In the genomic region with DNA sequence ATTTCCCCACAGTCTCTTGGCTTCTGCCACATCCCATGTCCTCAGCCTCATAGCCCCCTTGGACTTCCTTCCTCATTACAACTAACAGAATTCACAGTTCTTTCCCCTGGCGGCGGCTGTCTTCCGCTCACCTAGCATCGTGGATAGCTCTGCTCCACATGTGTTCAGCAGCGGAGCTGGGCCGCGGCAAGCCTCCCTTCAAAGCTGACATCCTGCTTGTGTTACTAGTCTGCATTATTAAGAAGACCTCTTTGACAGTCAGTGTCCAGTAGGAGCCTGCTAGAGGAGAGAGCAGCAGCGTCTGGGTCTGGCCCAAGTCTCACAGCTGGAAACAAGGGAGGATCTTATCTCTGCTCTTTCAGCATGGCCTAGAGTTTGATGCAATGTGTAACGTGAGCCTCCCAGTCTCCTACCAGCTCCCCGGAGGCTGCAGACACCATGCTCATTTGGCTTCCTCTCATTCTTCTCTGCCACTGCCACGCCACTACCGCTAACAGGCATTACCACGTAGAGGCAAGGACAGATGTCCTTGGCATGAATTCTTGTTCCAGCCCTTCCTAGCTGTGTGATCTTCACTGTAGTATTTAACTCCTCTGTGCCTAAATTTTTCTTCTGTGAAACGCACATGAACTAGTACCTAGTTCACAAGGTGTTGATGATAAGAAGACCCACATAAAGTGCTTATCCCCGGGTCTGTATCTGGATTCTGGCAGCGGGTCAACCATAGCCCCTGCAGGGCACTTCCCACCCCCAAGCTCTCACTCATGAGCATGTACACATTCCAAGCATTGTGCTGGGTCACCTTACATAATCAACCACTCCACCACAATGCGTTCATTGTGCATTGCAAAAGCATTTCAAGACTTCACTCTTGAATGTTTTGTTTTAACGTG, we compare ENCODE assay signal across 1 cellular context.
A peak's percentile ranks its signal among the peaks of the same experiment; 100 is the strongest.
TF ChIP-seq lines count a peak whose summit lies in the region.

No MANE protein-coding gene starts in this region.

TF ChIP-seq in K562, 482 proteins besides CTCF, POLR2A, EP300 and RAD21 (continued from another document and continues in another):
- TF ChIP-seq SMAD2 (IDR thresholded peaks at IDR 0.05; ENCODE audit: low read depth, low read length) (no peak), LCOR (CRISPR knock-in tag; IDR thresholded peaks at IDR 0.05) (no peak), HDGF (IDR thresholded peaks at IDR 0.05) (peak; percentile 53; the same call in 1 of the 2 replicates), CHCHD3 (CRISPR knock-in tag; IDR thresholded peaks at IDR 0.05) (no peak), SMAD3 (CRISPR knock-in tag; conservative IDR thresholded peaks at IDR 0.05) (no peak), ZNF174 (CRISPR knock-in tag; IDR thresholded peaks at IDR 0.05) (no peak), HIVEP1 (CRISPR knock-in tag; IDR thresholded peaks at IDR 0.05) (no peak), MCM5 (IDR thresholded peaks at IDR 0.05; ENCODE audit: low read depth) (no peak), HNRNPUL1 (IDR thresholded peaks at IDR 0.05; ENCODE audit: low read length) (no peak), ZFPM2 (CRISPR knock-in tag; IDR thresholded peaks at IDR 0.05) (no peak), E4F1 (CRISPR knock-in tag; IDR thresholded peaks at IDR 0.05; ENCODE audit: borderline replicate concordance) (no peak), CCNT2 (IDR thresholded peaks at IDR 0.05; ENCODE audit: borderline replicate concordance, extremely low read depth, insufficient read length, low read depth, low read length) (peak; percentile 83), TCF3 (CRISPR knock-in tag; IDR thresholded peaks at IDR 0.05) (peak; percentile 79), KLF10 (CRISPR knock-in tag; IDR thresholded peaks at IDR 0.05) (no peak), FOSL1 (tag; conservative IDR thresholded peaks at IDR 0.05) (0 out of 2 replicates have a peak, but pooled peaks have one; percentile 46), BACH1 (tag; IDR thresholded peaks at IDR 0.05) (no peak), MITF (IDR thresholded peaks at IDR 0.05) (no peak), HOXB6 (CRISPR knock-in tag; IDR thresholded peaks at IDR 0.05; ENCODE audit: borderline replicate concordance) (no peak), E2F8 (IDR thresholded peaks at IDR 0.05; ENCODE audit: low read depth, partially characterized antibody) (no peak), CXXC5 (CRISPR knock-in tag; IDR thresholded peaks at IDR 0.05) (peak; percentile 64; the same call in 1 of the 2 replicates), PREB (CRISPR knock-in tag; IDR thresholded peaks at IDR 0.05) (no peak), PRPF4 (IDR thresholded peaks at IDR 0.05; ENCODE audit: insufficient read depth, low read depth, low read length, poor library complexity, severe bottlenecking) (no peak), BRF1 (IDR thresholded peaks at IDR 0.05; ENCODE audit: borderline replicate concordance, extremely low read depth, insufficient read length) (no peak), ELF2 (CRISPR knock-in tag; IDR thresholded peaks at IDR 0.05) (no peak), KLF1 (tag; IDR thresholded peaks at IDR 0.05) (no peak), ZNF655 (CRISPR knock-in tag; IDR thresholded peaks at IDR 0.05) (no peak), ZNF589 (CRISPR knock-in tag; IDR thresholded peaks at IDR 0.05; ENCODE audit: low read depth) (peak; percentile 64; the same call in 1 of the 2 replicates), ASH1L (IDR thresholded peaks at IDR 0.05; ENCODE audit: borderline replicate concordance, low read depth, partially characterized antibody) (no peak), U2AF2 (optimal IDR thresholded peaks at IDR 0.05; ENCODE audit: low read depth, low read length) (no peak), HMGN3 (IDR thresholded peaks at IDR 0.05; ENCODE audit: borderline replicate concordance, extremely low read depth, insufficient read length, low read depth, low read length) (peak; percentile 58), DNMT1 (IDR thresholded peaks at IDR 0.05) (no peak), ZBTB49 (CRISPR knock-in tag; IDR thresholded peaks at IDR 0.05; ENCODE audit: borderline replicate concordance) (no peak), BRD9 (IDR thresholded peaks at IDR 0.05; ENCODE audit: low read depth, partially characterized antibody) (no peak), FIP1L1 (IDR thresholded peaks at IDR 0.05; ENCODE audit: low read depth, low read length, poor library complexity, severe bottlenecking) (no peak)
- TF ChIP-seq, protein P1, sequence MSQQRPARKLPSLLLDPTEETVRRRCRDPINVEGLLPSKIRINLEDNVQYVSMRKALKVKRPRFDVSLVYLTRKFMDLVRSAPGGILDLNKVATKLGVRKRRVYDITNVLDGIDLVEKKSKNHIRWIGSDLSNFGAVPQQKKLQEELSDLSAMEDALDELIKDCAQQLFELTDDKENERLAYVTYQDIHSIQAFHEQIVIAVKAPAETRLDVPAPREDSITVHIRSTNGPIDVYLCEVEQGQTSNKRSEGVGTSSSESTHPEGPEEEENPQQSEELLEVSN (IDR thresholded peaks at IDR 0.05; ENCODE audit: borderline replicate concordance in 1 of 2, extremely low read depth in 1 of 2, insufficient read depth in 1 of 2, insufficient read length in 1 of 2, low read depth in 1 of 2, low read length in 1 of 2, poor library complexity in 1 of 2, severe bottlenecking in 1 of 2), result peak in 1 of 2 experiments; percentile 82
- TF ChIP-seq, protein P2, sequence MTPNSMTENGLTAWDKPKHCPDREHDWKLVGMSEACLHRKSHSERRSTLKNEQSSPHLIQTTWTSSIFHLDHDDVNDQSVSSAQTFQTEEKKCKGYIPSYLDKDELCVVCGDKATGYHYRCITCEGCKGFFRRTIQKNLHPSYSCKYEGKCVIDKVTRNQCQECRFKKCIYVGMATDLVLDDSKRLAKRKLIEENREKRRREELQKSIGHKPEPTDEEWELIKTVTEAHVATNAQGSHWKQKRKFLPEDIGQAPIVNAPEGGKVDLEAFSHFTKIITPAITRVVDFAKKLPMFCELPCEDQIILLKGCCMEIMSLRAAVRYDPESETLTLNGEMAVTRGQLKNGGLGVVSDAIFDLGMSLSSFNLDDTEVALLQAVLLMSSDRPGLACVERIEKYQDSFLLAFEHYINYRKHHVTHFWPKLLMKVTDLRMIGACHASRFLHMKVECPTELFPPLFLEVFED (CRISPR knock-in tag; conservative IDR thresholded peaks at IDR 0.05), result no peak
- TF ChIP-seq, protein P3, sequence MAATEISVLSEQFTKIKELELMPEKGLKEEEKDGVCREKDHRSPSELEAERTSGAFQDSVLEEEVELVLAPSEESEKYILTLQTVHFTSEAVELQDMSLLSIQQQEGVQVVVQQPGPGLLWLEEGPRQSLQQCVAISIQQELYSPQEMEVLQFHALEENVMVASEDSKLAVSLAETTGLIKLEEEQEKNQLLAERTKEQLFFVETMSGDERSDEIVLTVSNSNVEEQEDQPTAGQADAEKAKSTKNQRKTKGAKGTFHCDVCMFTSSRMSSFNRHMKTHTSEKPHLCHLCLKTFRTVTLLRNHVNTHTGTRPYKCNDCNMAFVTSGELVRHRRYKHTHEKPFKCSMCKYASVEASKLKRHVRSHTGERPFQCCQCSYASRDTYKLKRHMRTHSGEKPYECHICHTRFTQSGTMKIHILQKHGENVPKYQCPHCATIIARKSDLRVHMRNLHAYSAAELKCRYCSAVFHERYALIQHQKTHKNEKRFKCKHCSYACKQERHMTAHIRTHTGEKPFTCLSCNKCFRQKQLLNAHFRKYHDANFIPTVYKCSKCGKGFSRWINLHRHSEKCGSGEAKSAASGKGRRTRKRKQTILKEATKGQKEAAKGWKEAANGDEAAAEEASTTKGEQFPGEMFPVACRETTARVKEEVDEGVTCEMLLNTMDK (IDR thresholded peaks at IDR 0.05; ENCODE audit: borderline replicate concordance, insufficient read depth, low read depth, low read length, poor library complexity, severe bottlenecking), result no peak
- TF ChIP-seq, protein P4, sequence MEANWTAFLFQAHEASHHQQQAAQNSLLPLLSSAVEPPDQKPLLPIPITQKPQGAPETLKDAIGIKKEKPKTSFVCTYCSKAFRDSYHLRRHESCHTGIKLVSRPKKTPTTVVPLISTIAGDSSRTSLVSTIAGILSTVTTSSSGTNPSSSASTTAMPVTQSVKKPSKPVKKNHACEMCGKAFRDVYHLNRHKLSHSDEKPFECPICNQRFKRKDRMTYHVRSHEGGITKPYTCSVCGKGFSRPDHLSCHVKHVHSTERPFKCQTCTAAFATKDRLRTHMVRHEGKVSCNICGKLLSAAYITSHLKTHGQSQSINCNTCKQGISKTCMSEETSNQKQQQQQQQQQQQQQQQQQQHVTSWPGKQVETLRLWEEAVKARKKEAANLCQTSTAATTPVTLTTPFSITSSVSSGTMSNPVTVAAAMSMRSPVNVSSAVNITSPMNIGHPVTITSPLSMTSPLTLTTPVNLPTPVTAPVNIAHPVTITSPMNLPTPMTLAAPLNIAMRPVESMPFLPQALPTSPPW (CRISPR knock-in tag; IDR thresholded peaks at IDR 0.05), result no peak
